9 cellular contexts compared by ENCODE assay signal in genomic region chr22:41966607-41967240, GRCh38. TPM values are rescaled to one million over a fixed set of nuclear protein-coding genes. Genes with fewer than 3 reads are reported as not detected.
DNase-seq lines count a peak whose midpoint lies in the region; ATAC-seq and TF ChIP-seq lines count a peak whose summit lies in the region.
"Had no signal": no experiment of that assay in that cellular context is flagged by ENCODE, and none has a peak within 500 bp of the region (broad histone marks: within the 10 kb centered on the region; RNA-seq: fewer than 3 reads in every experiment).

No MANE protein-coding gene starts in this region.

- no peaks in the 10 kb centered on the region for H3K9me3 Mint-ChIP-seq in activated T-helper 1 cell treated with anti-CD3 and anti-CD28 coated beads, Interleukin-12 subunit alpha, Interleukin-12 subunit beta, Interleukin-2, Interleukin-4 antibody, amounts not matched to agents 30 ng/mL and 10 ng/mL and 1 ng/mL, durations not matched to agents 14 hours and 24 hours and 36 hours
- H3K9me3 Mint-ChIP-seq: T-helper 1 cell treated with Interleukin-12 subunit alpha and Interleukin-12 subunit beta and Interleukin-4 antibody, amounts not matched to agents 30 μg/mL and 1 μg/mL, for 36 hours had no signal

- peaks cover 8% of the 10 kb centered on the region for H3K4me1 Mint-ChIP-seq in activated T-helper 1 cell treated with anti-CD3 and anti-CD28 coated beads, Interleukin-12 subunit alpha, Interleukin-12 subunit beta, Interleukin-2, Interleukin-4 antibody, amounts not matched to agents 30 ng/mL and 10 ng/mL and 1 ng/mL, durations not matched to agents 14 hours and 24 hours and 36 hours (ENCODE audit: low read depth)

- H3K4me1 ChIP-seq in BE2C, result peaks cover 17% of the 10 kb centered on the region

- H3K27ac Mint-ChIP-seq in activated T-helper 1 cell treated with anti-CD3 and anti-CD28 coated beads, Interleukin-12 subunit alpha, Interleukin-12 subunit beta, Interleukin-2, Interleukin-4 antibody, amounts not matched to agents 30 ng/mL and 10 ng/mL and 1 ng/mL, durations not matched to agents 14 hours and 24 hours and 36 hours, result no peak overlapping the region
- H3K27ac Mint-ChIP-seq: T-helper 1 cell treated with Interleukin-12 subunit alpha and Interleukin-12 subunit beta and Interleukin-4 antibody, amounts not matched to agents 30 μg/mL and 1 μg/mL, for 36 hours had no signal

- ATAC-seq in GM21576 (IDR thresholded peaks at IDR 0.05; ENCODE audit: unreplicated experiment) (no peak), GM18505 (IDR thresholded peaks at IDR 0.05; ENCODE audit: unreplicated experiment) (no peak)

- no peak for TF ChIP-seq POLR2A in GM18505 (IDR thresholded peaks at IDR 0.05; ENCODE audit: borderline replicate concordance, extremely low read depth, insufficient read depth, insufficient read length)

- no peaks in the 10 kb centered on the region for H3K9me3 ChIP-seq in BE2C

- peak; percentile 58 for TF ChIP-seq CTCF in BE2C (IDR thresholded peaks at IDR 0.05; ENCODE audit: low read depth, low read length)
- TF ChIP-seq CTCF in GM12865 (IDR thresholded peaks at IDR 0.05; ENCODE audit: insufficient read depth, low read depth, low read length, missing control alignments), result peak; percentile 51

- no peaks in the 10 kb centered on the region for H3K27me3 ChIP-seq in BE2C

- H3K36me3 ChIP-seq in BE2C, result no peaks in the 10 kb centered on the region

- no peak overlapping the region for H3K4me3 ChIP-seq in BE2C (ENCODE audit: low read depth, low read length)
- no peak overlapping the region for H3K4me3 ChIP-seq in GM12865 (ENCODE audit: low read depth, low read length)

- no peak overlapping the region for H3K4me3 Mint-ChIP-seq in activated T-helper 1 cell treated with anti-CD3 and anti-CD28 coated beads, Interleukin-12 subunit alpha, Interleukin-12 subunit beta, Interleukin-2, Interleukin-4 antibody, amounts not matched to agents 30 ng/mL and 10 ng/mL and 1 ng/mL, durations not matched to agents 14 hours and 24 hours and 36 hours
- H3K4me3 Mint-ChIP-seq: T-helper 1 cell treated with Interleukin-12 subunit alpha and Interleukin-12 subunit beta and Interleukin-4 antibody, amounts not matched to agents 30 μg/mL and 1 μg/mL, for 36 hours had no signal

- no peaks in the 10 kb centered on the region for H3K27me3 Mint-ChIP-seq in activated T-helper 1 cell treated with anti-CD3 and anti-CD28 coated beads, Interleukin-12 subunit alpha, Interleukin-12 subunit beta, Interleukin-2, Interleukin-4 antibody, amounts not matched to agents 30 ng/mL and 10 ng/mL and 1 ng/mL, durations not matched to agents 14 hours and 24 hours and 36 hours (ENCODE audit: insufficient read depth)

- DNase-seq in BE2C, result peak; percentile 70
- peak; percentile 89 for DNase-seq in GM12865 (ENCODE audit: low read depth)
- peak; percentile 63 for DNase-seq in NCI-H82 treated with DMSO at 0.1 percent for 48 hours (lab: John Stamatoyannopoulos, UW; ENCODE audit: unreplicated experiment)
- DNase-seq in activated T-helper 1 cell treated with anti-CD3 and anti-CD28 coated beads, Interleukin-12 subunit alpha, Interleukin-12 subunit beta, Interleukin-2, Interleukin-4 antibody, amounts not matched to agents 30 ng/mL and 10 ng/mL and 1 ng/mL, durations not matched to agents 14 hours and 24 hours and 36 hours (ENCODE audit: low spot score), result peak; percentile 37
- DNase-seq in glomerular visceral epithelial cell (ENCODE audit: extremely low spot score), result peak; percentile 71
- DNase-seq in pons (ENCODE audit: low spot score), result peak; percentile 90

- no peaks in the 10 kb centered on the region for H3K36me3 Mint-ChIP-seq in activated T-helper 1 cell treated with anti-CD3 and anti-CD28 coated beads, Interleukin-12 subunit alpha, Interleukin-12 subunit beta, Interleukin-2, Interleukin-4 antibody, amounts not matched to agents 30 ng/mL and 10 ng/mL and 1 ng/mL, durations not matched to agents 14 hours and 24 hours and 36 hours (ENCODE audit: low read depth)

- intact Hi-C loops in activated T-helper 1 cell treated with anti-CD3 and anti-CD28 coated beads, Interleukin-12 subunit alpha, Interleukin-12 subunit beta, Interleukin-2, Interleukin-4 antibody, amounts not matched to agents 30 ng/mL and 10 ng/mL and 1 ng/mL, durations not matched to agents 14 hours and 24 hours and 36 hours (cut with micrococcal nuclease), result loop anchor here (1.0 to 2.0 kb wide), 9 partner anchors 104 to 586 kb away; partner anchors contain the start of genes NAGA, SERHL2 and SMDT1

RNA-seq across cellular contexts. Expression of gene SEPTIN3, which starts 2.5 kb away (rescaled TPM):
- polyA plus RNA-seq in BE2C (2012; ENCODE audit: insufficient read depth, insufficient read length, low read depth), result 23.3 TPM
- 7.0 and 7.9 TPM in 2 replicates for total RNA-seq in activated T-helper 1 cell treated with anti-CD3 and anti-CD28 coated beads, Interleukin-12 subunit alpha, Interleukin-12 subunit beta, Interleukin-2, Interleukin-4 antibody, amounts not matched to agents 30 ng/mL and 10 ng/mL and 1 ng/mL, durations not matched to agents 14 hours and 24 hours and 36 hours

RNA-seq across cellular contexts. Expression of gene CENPM, which starts 19.8 kb away (rescaled TPM):
- polyA plus RNA-seq in BE2C (2012; ENCODE audit: insufficient read depth, insufficient read length, low read depth), result 43.8 TPM
- 82.0 and 84.6 TPM in 2 replicates for total RNA-seq in activated T-helper 1 cell treated with anti-CD3 and anti-CD28 coated beads, Interleukin-12 subunit alpha, Interleukin-12 subunit beta, Interleukin-2, Interleukin-4 antibody, amounts not matched to agents 30 ng/mL and 10 ng/mL and 1 ng/mL, durations not matched to agents 14 hours and 24 hours and 36 hours

RNA-seq across cellular contexts. Expression of gene WBP2NL, which starts 31.9 kb away (rescaled TPM):
- 8.5 TPM for polyA plus RNA-seq in BE2C (2012; ENCODE audit: insufficient read depth, insufficient read length, low read depth)
- total RNA-seq in activated T-helper 1 cell treated with anti-CD3 and anti-CD28 coated beads, Interleukin-12 subunit alpha, Interleukin-12 subunit beta, Interleukin-2, Interleukin-4 antibody, amounts not matched to agents 30 ng/mL and 10 ng/mL and 1 ng/mL, durations not matched to agents 14 hours and 24 hours and 36 hours, result 1.5 and 2.3 TPM in 2 replicates

RNA-seq across cellular contexts. Expression of gene TNFRSF13C, which starts 40.1 kb away (rescaled TPM):
- polyA plus RNA-seq in BE2C (2012; ENCODE audit: insufficient read depth, insufficient read length, low read depth), result 0.29 TPM
- 3.0 and 3.2 TPM in 2 replicates for total RNA-seq in activated T-helper 1 cell treated with anti-CD3 and anti-CD28 coated beads, Interleukin-12 subunit alpha, Interleukin-12 subunit beta, Interleukin-2, Interleukin-4 antibody, amounts not matched to agents 30 ng/mL and 10 ng/mL and 1 ng/mL, durations not matched to agents 14 hours and 24 hours and 36 hours

Comparison
In these comparisons a context has a peak if more than half of its experiments do, and no peak if none do; other contexts are left out.
1. DNase-seq: peak in every context shown above with its lines; median percentile 90 in pons; 89 in GM12865; 71 in glomerular visceral epithelial cell; 70 in BE2C; 63 in NCI-H82 treated with DMSO at 0.1 percent for 48 hours; 37 in activated T-helper 1 cell treated with anti-CD3 and anti-CD28 coated beads, Interleukin-12 subunit alpha, Interleukin-12 subunit beta, Interleukin-2, Interleukin-4 antibody, amounts not matched to agents 30 ng/mL and 10 ng/mL and 1 ng/mL, durations not matched to agents 14 hours and 24 hours and 36 hours.